In genomic region chr9:79053613-79054012, GRCh38 we compare ENCODE assay signal across 24 cellular contexts.
DNase-seq lines count a peak whose midpoint lies in the region; ATAC-seq, FAIRE-seq and TF ChIP-seq lines count a peak whose summit lies in the region.
"Had no signal": no experiment of that assay in that cellular context is flagged by ENCODE, and none has a peak within 500 bp of the region (broad histone marks: within the 10 kb centered on the region; RNA-seq: fewer than 3 reads in every experiment).

No MANE protein-coding gene starts in this region.

- peak overlapping the region; percentile 28 for H2AFZ ChIP-seq in keratinocyte (ENCODE audit: control insufficient read depth, low read length)

- intact Hi-C loops in Right ventricle myocardium superior (cut with DNase I): no loop called here

- H3K4me2 ChIP-seq in keratinocyte (ENCODE audit: control insufficient read depth, extremely low read depth, insufficient read depth, low read depth, low read length): peak overlapping the region; percentile 50
- H3K4me2 ChIP-seq: KMS-11 had no signal

- H3K79me2 ChIP-seq in keratinocyte (ENCODE audit: control insufficient read depth, insufficient read depth, low read length): no peaks in the 10 kb centered on the region

- dilution Hi-C loops in keratinocyte (cut with MboI; ENCODE audit: extremely low pct_ligation_motif_present, low sequenced_read_pairs): no loop called here

- H4K20me1 ChIP-seq in keratinocyte (ENCODE audit: control insufficient read depth, extremely low read depth, insufficient read depth, low read length): no peaks in the 10 kb centered on the region

- H3K4me1 ChIP-seq in keratinocyte (ENCODE audit: control insufficient read depth, extremely low read depth, insufficient read depth, low read length): peaks cover 13% of the 10 kb centered on the region
- H3K4me1 ChIP-seq: gastrocnemius medialis, left lung, Peyer's patch, stomach had no signal

- no peaks in the 10 kb centered on the region for H3K27me3 ChIP-seq in keratinocyte (ENCODE audit: control insufficient read depth, extremely low read depth, insufficient read depth, low read length)
- H3K27me3 ChIP-seq: gastrocnemius medialis, left lung, neutrophil, Peyer's patch, stomach had no signal

- TF ChIP-seq CTCF in keratinocyte (optimal IDR thresholded peaks at IDR 0.05 in 1 of 3, IDR thresholded peaks at IDR 0.05 in 1 of 3, conservative IDR thresholded peaks at IDR 0.05 in 1 of 3; ENCODE audit: extremely low read depth in 1 of 3, insufficient read depth in 2 of 3, low read length in 3 of 3): no peak

- no peak overlapping the region for H3K4me3 ChIP-seq in keratinocyte (ENCODE audit: control insufficient read depth in 2 of 3, extremely low read depth in 1 of 3, insufficient read depth in 2 of 3, low read depth in 1 of 3, low read length in 3 of 3)
- H3K4me3 ChIP-seq: gastrocnemius medialis, left lung, Peyer's patch, stomach had no signal

- H3K9ac ChIP-seq in keratinocyte (ENCODE audit: control insufficient read depth, extremely low read depth, insufficient read depth, low read length): no peak overlapping the region
- H3K9ac ChIP-seq: KMS-11 had no signal

- DNase-seq in NCI-H1417 (lab: John Stamatoyannopoulos, UW) (peak in 2 of 3 experiments; percentile 17 to 65), NCI-H1417 treated with DMSO at 0.1 percent for 48 hours (lab: John Stamatoyannopoulos, UW) (no peak), OCI-M1 (lab: John Stamatoyannopoulos, UW) (peak; percentile 3), keratinocyte (ENCODE audit: low read depth, low spot score) (no peak), Right ventricle myocardium superior (no peak)
- DNase-seq in stimulated activated naive CD8-positive, alpha-beta T cell treated with anti-CD3 and anti-CD28 coated beads, Interleukin-15, Interleukin-2, amounts not matched to agents 100 U/mL and 50 U/mL, for 24 hours: no peak
- DNase-seq: activated CD4-positive, alpha-beta T cell treated with anti-CD3 and anti-CD28 coated beads, Interleukin-2, amount 10 ng/mL, durations not matched to agents 24 days and 14 days; activated CD8-positive, alpha-beta memory T cell treated with anti-CD3 and anti-CD28 coated beads, Interleukin-2, amount 50 U/mL, for 48 hours; activated naive CD4-positive, alpha-beta T cell treated with anti-CD3 and anti-CD28 coated beads for 36 hours; C1 segment of cervical spinal cord; gastrocnemius medialis; left lung; NCI-H187; Peyer's patch; right cardiac atrium; stomach had no signal

- no peak overlapping the region for H3K27ac ChIP-seq in keratinocyte (ENCODE audit: control insufficient read depth, insufficient read depth, low read length)
- H3K27ac ChIP-seq: gastrocnemius medialis, KMS-11, left lung, neutrophil, Peyer's patch, stomach had no signal

- no peaks in the 10 kb centered on the region for H3K36me3 ChIP-seq in keratinocyte (ENCODE audit: control insufficient read depth in 2 of 2, extremely low read depth in 1 of 2, insufficient read depth in 2 of 2, low read length in 2 of 2)
- H3K36me3 ChIP-seq: gastrocnemius medialis, left lung, neutrophil, Peyer's patch, stomach had no signal

- H3K9me3 ChIP-seq in keratinocyte (ENCODE audit: control insufficient read depth, low read depth, low read length): no peaks in the 10 kb centered on the region
- H3K9me3 ChIP-seq: gastrocnemius medialis, left lung, neutrophil, stomach had no signal

- no peaks in the 10 kb centered on the region for H3K9me1 ChIP-seq in keratinocyte (ENCODE audit: control insufficient read depth, extremely low read depth, insufficient read depth, low read length)

- ATAC-seq in HG03442 (IDR thresholded peaks at IDR 0.05; ENCODE audit: unreplicated experiment): peak; percentile 66
- no peak for ATAC-seq in HG03457 (IDR thresholded peaks at IDR 0.05; ENCODE audit: unreplicated experiment)
- no peak for ATAC-seq in stimulated activated naive CD8-positive, alpha-beta T cell treated with anti-CD3 and anti-CD28 coated beads, Interleukin-15, Interleukin-2, amounts not matched to agents 100 U/mL and 50 U/mL, for 24 hours
- ATAC-seq in Right ventricle myocardium superior (ENCODE audit: poor library complexity): no peak
- ATAC-seq: gastrocnemius medialis, left lung, right cardiac atrium had no signal

- peak; percentile 76 for FAIRE-seq in keratinocyte (lab: Jason Lieb, UNC)
- FAIRE-seq: A204.1, colon, endothelial cell of umbilical vein, urothelium cell line had no signal

Comparison
In these comparisons a context has a peak if more than half of its experiments do, and no peak if none do; other contexts are left out.
1. DNase-seq: peak in NCI-H1417 (2 of 3) and OCI-M1 (single experiment); none in NCI-H1417 treated with DMSO at 0.1 percent for 48 hours (single experiment), keratinocyte (single experiment), stimulated activated naive CD8-positive, alpha-beta T cell treated with anti-CD3 and anti-CD28 coated beads, Interleukin-15, Interleukin-2, amounts not matched to agents 100 U/mL and 50 U/mL, for 24 hours (single experiment) and Right ventricle myocardium superior (single experiment).